ENCODE assay signal across 8 cellular contexts in genomic region chr5:157948738-157949410, GRCh38.
DNase-seq lines count a peak whose midpoint lies in the region; ATAC-seq, FAIRE-seq and TF ChIP-seq lines count a peak whose summit lies in the region.

No MANE protein-coding gene starts in this region.

- H3K27ac ChIP-seq in MM.1S (ENCODE audit: low read length) (no peak overlapping the region), SJCRH30 (no peak overlapping the region), pancreas (no peak overlapping the region), tibial artery (peak overlapping the region; percentile 70 to 72)

- no peaks in the 10 kb centered on the region for H3K9me3 ChIP-seq in MM.1S (replicated peaks; ENCODE audit: insufficient read depth, low read length)
- no peaks in the 10 kb centered on the region for H3K9me3 ChIP-seq in SJCRH30 (replicated peaks)
- H3K9me3 ChIP-seq in pancreas: no peaks in the 10 kb centered on the region
- H3K9me3 ChIP-seq in tibial artery: no peaks in the 10 kb centered on the region

- H3K79me2 ChIP-seq in MM.1S (ENCODE audit: low read length): no peaks in the 10 kb centered on the region

- DNase-seq in EH (ENCODE audit: low read depth): peak; percentile 96
- peak; percentile 96 for DNase-seq in H4 (ENCODE audit: low spot score)
- peak; percentile 91 for DNase-seq in MM.1S
- DNase-seq in SJCRH30: peak; percentile 86 to 93
- DNase-seq in activated naive CD4-positive, alpha-beta T cell (lab: John Stamatoyannopoulos, UW): peak; percentile 15 to 64 (median 54)
- DNase-seq in glomerular endothelial cell (ENCODE audit: extremely low read depth, low read depth, low spot score): peak; percentile 81
- DNase-seq in pancreas: peak; percentile 70 to 89 (median 81)
- peak; percentile 94 for DNase-seq in tibial artery

- no peak overlapping the region; the same call in 1 of the 2 replicates for H3K9ac ChIP-seq in MM.1S (ENCODE audit: low read length)

- no peaks in the 10 kb centered on the region for H3K9me2 ChIP-seq in MM.1S (replicated peaks; ENCODE audit: insufficient read depth, low read length)

- H2AFZ ChIP-seq in MM.1S (ENCODE audit: low read length): peak overlapping the region; percentile 68

- no peaks in the 10 kb centered on the region for H3K36me3 ChIP-seq in MM.1S (replicated peaks; ENCODE audit: insufficient read depth, low read length)
- H3K36me3 ChIP-seq in SJCRH30: no peaks in the 10 kb centered on the region
- H3K36me3 ChIP-seq in pancreas: no peaks in the 10 kb centered on the region
- no peaks in the 10 kb centered on the region for H3K36me3 ChIP-seq in tibial artery

- intact Hi-C loops in pancreas (cut with DNase I) (loop anchor here in 2 of 3 donors (10.0 kb wide), 1 partner anchor 134 kb away; no protein-coding TSS in a partner anchor), tibial artery (cut with DNase I; ENCODE audit: low total_unique reads) (no loop called here)

- peak; percentile 89 for TF ChIP-seq CTCF in MM.1S (IDR thresholded peaks at IDR 0.05; ENCODE audit: low read length)
- TF ChIP-seq CTCF in pancreas (IDR thresholded peaks at IDR 0.05): peak; percentile 62 to 76 (median 73)
- TF ChIP-seq CTCF in tibial artery (IDR thresholded peaks at IDR 0.05): peak; percentile 84 to 91

- peak overlapping the region; percentile 60 for H3K4me2 ChIP-seq in MM.1S (ENCODE audit: low read depth, low read length)

- FAIRE-seq in pancreas (lab: Jason Lieb, UNC): peak; percentile 97

- no peaks in the 10 kb centered on the region for H3K27me3 ChIP-seq in MM.1S (replicated peaks; ENCODE audit: insufficient read depth, low read length)
- H3K27me3 ChIP-seq in SJCRH30: no peaks in the 10 kb centered on the region
- H3K27me3 ChIP-seq in pancreas: no peaks in the 10 kb centered on the region
- no peaks in the 10 kb centered on the region for H3K27me3 ChIP-seq in tibial artery

- H3K4me3 ChIP-seq in MM.1S (ENCODE audit: low read length) (0 out of 2 replicates have a peak overlapping the region, but pooled peaks have one; percentile 3), SJCRH30 (no peak overlapping the region), pancreas (no peak overlapping the region), tibial artery (peak overlapping the region in 1 of 2 donors; percentile 16)

- H3K4me1 ChIP-seq in MM.1S (ENCODE audit: low read length): no peaks in the 10 kb centered on the region
- peaks cover 9% of the 10 kb centered on the region; the same call in 1 of the 2 replicates for H3K4me1 ChIP-seq in SJCRH30
- H3K4me1 ChIP-seq in pancreas: no peaks in the 10 kb centered on the region
- peaks cover 0 to 13% (median 3%) of the 10 kb centered on the region in 4 donors for H3K4me1 ChIP-seq in tibial artery

- H4K20me1 ChIP-seq in MM.1S (ENCODE audit: insufficient read depth, low read length): no peaks in the 10 kb centered on the region

- ATAC-seq in pancreas: peak; percentile 98 to 100 (median 100)

- no peaks in the 10 kb centered on the region for H3F3A ChIP-seq in MM.1S (ENCODE audit: insufficient read depth, low read length)

- 11 to 15% methylated on average over 11 of the region's 11 CpGs for WGBS in pancreas, 2 donors

Comparison
In these comparisons a context has a peak if more than half of its experiments do, and no peak if none do; other contexts are left out.
1. H3K27ac ChIP-seq: peak in tibial artery (2 of 2); none in MM.1S (single experiment), SJCRH30 (single experiment) and pancreas (0 of 4).
2. Peak in every context shown above with its lines, with median percentiles within 50 percentile points of each other: DNase-seq and CTCF ChIP-seq.